Comparison of ENCODE assay signal across 2 cellular contexts in genomic region chr19:51123381-51124186, GRCh38.
TF ChIP-seq lines count a peak whose summit lies in the region.

No MANE protein-coding gene starts in this region.

TF ChIP-seq in liver, 16 proteins besides CTCF, POLR2A, EP300 and RAD21:
- peak in 1 of 2 donors; percentile 33 for TF ChIP-seq GABPA (IDR thresholded peaks at IDR 0.05 in 1 of 2, conservative IDR thresholded peaks at IDR 0.05 in 1 of 2)
- TF ChIP-seq REST (IDR thresholded peaks at IDR 0.05), result no peak
- no peak for TF ChIP-seq YY1 (IDR thresholded peaks at IDR 0.05)

TF ChIP-seq in HepG2, 621 proteins besides CTCF, POLR2A, EP300 and RAD21:
- TF ChIP-seq ERF (CRISPR knock-in tag; IDR thresholded peaks at IDR 0.05) (no peak), BRF2 (CRISPR knock-in tag; IDR thresholded peaks at IDR 0.05) (no peak), ZNF629 (CRISPR knock-in tag; conservative IDR thresholded peaks at IDR 0.05) (no peak), ZC3H13 (CRISPR knock-in tag; IDR thresholded peaks at IDR 0.05) (no peak), ZFP82 (CRISPR knock-in tag; IDR thresholded peaks at IDR 0.05; ENCODE audit: borderline replicate concordance) (no peak), ZNF143 (CRISPR knock-in tag; IDR thresholded peaks at IDR 0.05) (no peak), HBP1 (CRISPR knock-in tag; IDR thresholded peaks at IDR 0.05; ENCODE audit: low read depth) (no peak), ZNF616 (CRISPR knock-in tag; IDR thresholded peaks at IDR 0.05; ENCODE audit: low read depth) (no peak), CHD4 (IDR thresholded peaks at IDR 0.05; ENCODE audit: borderline replicate concordance, low read length) (no peak), SKI (IDR thresholded peaks at IDR 0.05; ENCODE audit: partially characterized antibody) (no peak), TRAFD1 (CRISPR knock-in tag; IDR thresholded peaks at IDR 0.05; ENCODE audit: borderline replicate concordance) (no peak), ZNF670 (CRISPR knock-in tag; IDR thresholded peaks at IDR 0.05; ENCODE audit: borderline replicate concordance) (no peak)
